Comparison of ENCODE assay signal across 8 cellular contexts in genomic region chr4:2243682-2244380, GRCh38. TPM values are rescaled to one million over a fixed set of nuclear protein-coding genes. Genes with fewer than 3 reads are reported as not detected.
DNase-seq lines count a peak whose midpoint lies in the region; ATAC-seq and TF ChIP-seq lines count a peak whose summit lies in the region.

No MANE protein-coding gene starts in this region.

- TF ChIP-seq CTCF in brain (conservative IDR thresholded peaks at IDR 0.05) (peak; percentile 27 to 34), left lung (IDR thresholded peaks at IDR 0.05) (no peak), upper lobe of right lung (IDR thresholded peaks at IDR 0.05) (peak; percentile 34)

- no peak overlapping the region for H3K4me3 ChIP-seq in left lung
- no peak overlapping the region for H3K4me3 ChIP-seq in upper lobe of right lung
- H3K4me3 ChIP-seq in effector memory CD4-positive, alpha-beta T cell (ENCODE audit: insufficient read depth, low read depth, low read length, poor library complexity, severe bottlenecking): no peak overlapping the region

- no peaks in the 10 kb centered on the region for H3K27me3 Mint-ChIP-seq in activated CD4-positive, alpha-beta T cell treated with anti-CD3 and anti-CD28 coated beads for 36 hours
- no peaks in the 10 kb centered on the region for H3K27me3 Mint-ChIP-seq in activated CD4-positive, alpha-beta T cell treated with anti-CD3 and anti-CD28 coated beads, Interleukin-2, amount 10 ng/mL, durations not matched to agents 7 days and 5 days
- H3K27me3 Mint-ChIP-seq in brain: peaks cover 15% of the 10 kb centered on the region

- H3K36me3 Mint-ChIP-seq in activated CD4-positive, alpha-beta T cell treated with anti-CD3 and anti-CD28 coated beads for 36 hours (ENCODE audit: low read depth): peaks cover 18% of the 10 kb centered on the region
- peaks cover 18% of the 10 kb centered on the region for H3K36me3 Mint-ChIP-seq in activated CD4-positive, alpha-beta T cell treated with anti-CD3 and anti-CD28 coated beads, Interleukin-2, amount 10 ng/mL, durations not matched to agents 7 days and 5 days (ENCODE audit: low read depth)
- H3K36me3 Mint-ChIP-seq in brain: peaks cover 10% of the 10 kb centered on the region

- H3K36me3 ChIP-seq in left lung (peaks cover 0 to 17% of the 10 kb centered on the region in 2 donors), upper lobe of right lung (peaks cover 11% of the 10 kb centered on the region)
- peaks cover 7% of the 10 kb centered on the region for H3K36me3 ChIP-seq in effector memory CD4-positive, alpha-beta T cell (ENCODE audit: control insufficient read depth, insufficient read depth, low read length)

- no peaks in the 10 kb centered on the region for H3K9me3 Mint-ChIP-seq in activated CD4-positive, alpha-beta T cell treated with anti-CD3 and anti-CD28 coated beads for 36 hours (ENCODE audit: low read depth)
- no peaks in the 10 kb centered on the region for H3K9me3 Mint-ChIP-seq in activated CD4-positive, alpha-beta T cell treated with anti-CD3 and anti-CD28 coated beads, Interleukin-2, amount 10 ng/mL, durations not matched to agents 7 days and 5 days
- H3K9me3 Mint-ChIP-seq in brain: no peaks in the 10 kb centered on the region

- H3K4me3 Mint-ChIP-seq in activated CD4-positive, alpha-beta T cell treated with anti-CD3 and anti-CD28 coated beads for 36 hours: no peak overlapping the region
- no peak overlapping the region for H3K4me3 Mint-ChIP-seq in activated CD4-positive, alpha-beta T cell treated with anti-CD3 and anti-CD28 coated beads, Interleukin-2, amount 10 ng/mL, durations not matched to agents 7 days and 5 days
- peak overlapping the region in 2 of 5 experiments; percentile 11 to 45 for H3K4me3 Mint-ChIP-seq in brain

- H3K4me1 Mint-ChIP-seq in activated CD4-positive, alpha-beta T cell treated with anti-CD3 and anti-CD28 coated beads for 36 hours: peaks cover 38% of the 10 kb centered on the region
- H3K4me1 Mint-ChIP-seq in activated CD4-positive, alpha-beta T cell treated with anti-CD3 and anti-CD28 coated beads, Interleukin-2, amount 10 ng/mL, durations not matched to agents 7 days and 5 days: peaks cover 41% of the 10 kb centered on the region
- peaks cover 42% of the 10 kb centered on the region for H3K4me1 Mint-ChIP-seq in brain

- H3K27me3 ChIP-seq in left lung (no peaks in the 10 kb centered on the region), upper lobe of right lung (no peaks in the 10 kb centered on the region)
- H3K27me3 ChIP-seq in effector memory CD4-positive, alpha-beta T cell (replicated peaks; ENCODE audit: control insufficient read depth, insufficient read depth, low read length, poor library complexity, severe bottlenecking): no peaks in the 10 kb centered on the region

- CTCF ChIA-PET in activated CD4-positive, alpha-beta T cell treated with anti-CD3 and anti-CD28 coated beads for 36 hours (lab: Charles Lee): interaction anchor here (1.0 kb wide), 2 partner anchors 169 to 175 kb away, joined by 3 read pairs; partner anchors contain the start of gene CFAP99
- CTCF ChIA-PET in activated CD4-positive, alpha-beta T cell treated with anti-CD3 and anti-CD28 coated beads, Interleukin-2, amount 10 ng/mL, durations not matched to agents 7 days and 5 days (lab: Charles Lee): interaction anchor here (1.1 to 1.5 kb wide), 3 partner anchors 14 to 225 kb away, joined by 3 to 4 read pairs (median 3); partner anchors contain the start of gene RNF4

- H3K4me1 ChIP-seq in left lung (peaks cover 27 to 53% of the 10 kb centered on the region in 2 donors), upper lobe of right lung (peaks cover 40% of the 10 kb centered on the region)
- H3K4me1 ChIP-seq in effector memory CD4-positive, alpha-beta T cell (ENCODE audit: control insufficient read depth, insufficient read depth, low read length, poor library complexity, severe bottlenecking): peaks cover 16% of the 10 kb centered on the region

- H3K27ac ChIP-seq in left lung (peak overlapping the region; percentile 40 to 70), upper lobe of right lung (peak overlapping the region; percentile 34)
- no peak overlapping the region for H3K27ac ChIP-seq in effector memory CD4-positive, alpha-beta T cell (ENCODE audit: insufficient read depth, low read length, poor library complexity, severe bottlenecking)

- ATAC-seq in activated CD4-positive, alpha-beta T cell treated with anti-CD3 and anti-CD28 coated beads for 36 hours: no peak
- ATAC-seq in left lung (peak; percentile 7), upper lobe of right lung (peak; percentile 42), GM21528 (IDR thresholded peaks at IDR 0.05; ENCODE audit: low FRiP score, unreplicated experiment) (no peak)

- peak; percentile 43 for DNase-seq in activated CD4-positive, alpha-beta T cell treated with anti-CD3 and anti-CD28 coated beads for 36 hours
- no peak for DNase-seq in activated CD4-positive, alpha-beta T cell treated with anti-CD3 and anti-CD28 coated beads, Interleukin-2, amount 10 ng/mL, durations not matched to agents 7 days and 5 days
- peak; percentile 14 for DNase-seq in NCI-H146 treated with DMSO at 0.1 percent for 48 hours (lab: John Stamatoyannopoulos, UW; ENCODE audit: unreplicated experiment)
- DNase-seq in left lung: peak; percentile 65 to 69
- peak; percentile 69 for DNase-seq in upper lobe of right lung
- DNase-seq in effector memory CD4-positive, alpha-beta T cell: no peak

- peak overlapping the region; percentile 40 for H3K27ac Mint-ChIP-seq in activated CD4-positive, alpha-beta T cell treated with anti-CD3 and anti-CD28 coated beads for 36 hours
- no peak overlapping the region for H3K27ac Mint-ChIP-seq in activated CD4-positive, alpha-beta T cell treated with anti-CD3 and anti-CD28 coated beads, Interleukin-2, amount 10 ng/mL, durations not matched to agents 7 days and 5 days
- peak overlapping the region in 4 of 5 experiments; percentile 29 to 76 (median 36) for H3K27ac Mint-ChIP-seq in brain

- POLR2A ChIA-PET in activated CD4-positive, alpha-beta T cell treated with anti-CD3 and anti-CD28 coated beads for 36 hours (lab: Charles Lee): interaction anchor here (0.6 to 0.7 kb wide), 2 partner anchors 18 to 619 kb away, joined by 3 read pairs; partner anchors contain the start of gene MXD4
- POLR2A ChIA-PET in activated CD4-positive, alpha-beta T cell treated with anti-CD3 and anti-CD28 coated beads, Interleukin-2, amount 10 ng/mL, durations not matched to agents 7 days and 5 days (lab: Charles Lee): no interaction called here

- intact Hi-C loops in activated CD4-positive, alpha-beta T cell treated with anti-CD3 and anti-CD28 coated beads for 36 hours (cut with DNase I, micrococcal nuclease): loop anchor here (2.0 to 5.0 kb wide), 9 partner anchors 39 to 1713 kb away; partner anchors contain the start of genes ADD1 (in 1 of the 2), FAM193A (in 1 of the 2), NSD2 (in 1 of the 2) and SLBP (in 1 of the 2)
- intact Hi-C loops in left lung (cut with DNase I): no loop called here
- intact Hi-C loops in upper lobe of right lung (cut with DNase I): no loop called here

- H3K9me3 ChIP-seq in left lung: no peaks in the 10 kb centered on the region
- no peaks in the 10 kb centered on the region for H3K9me3 ChIP-seq in upper lobe of right lung
- H3K9me3 ChIP-seq in effector memory CD4-positive, alpha-beta T cell (ENCODE audit: control insufficient read depth, low read length): no peaks in the 10 kb centered on the region

RNA-seq across cellular contexts. Expression of gene HAUS3, which starts 1.9 kb away (rescaled TPM):
- total RNA-seq in activated CD4-positive, alpha-beta T cell treated with anti-CD3 and anti-CD28 coated beads for 36 hours: 10 to 100 TPM; 14.6 to 18.6 TPM
- 10 to 100 TPM; 25.3 to 26.4 TPM for total RNA-seq in activated CD4-positive, alpha-beta T cell treated with anti-CD3 and anti-CD28 coated beads, Interleukin-2, amount 10 ng/mL, durations not matched to agents 7 days and 5 days
- 3.8 TPM for polyA plus RNA-seq in brain (ENCODE audit: insufficient read depth, low read depth, low replicate concordance)
- total RNA-seq in left lung (10 to 100 TPM in 1 of 2 donors, 1 to 10 TPM in 1; 9.7 to 13.3 TPM), upper lobe of right lung (13.0 TPM)

RNA-seq across cellular contexts. Expression of gene POLN, which starts 1.9 kb away (rescaled TPM):
- total RNA-seq in activated CD4-positive, alpha-beta T cell treated with anti-CD3 and anti-CD28 coated beads for 36 hours: 1 to 10 TPM; 2.3 to 3.2 TPM
- 1 to 10 TPM; 3.3 to 3.8 TPM for total RNA-seq in activated CD4-positive, alpha-beta T cell treated with anti-CD3 and anti-CD28 coated beads, Interleukin-2, amount 10 ng/mL, durations not matched to agents 7 days and 5 days
- 1.1 TPM for polyA plus RNA-seq in brain (ENCODE audit: insufficient read depth, low read depth, low replicate concordance)
- total RNA-seq in left lung (1 to 10 TPM; 3.3 to 3.6 TPM), upper lobe of right lung (2.7 TPM)

RNA-seq across cellular contexts. Expression of gene MXD4, which starts 18.1 kb away (rescaled TPM):
- total RNA-seq in activated CD4-positive, alpha-beta T cell treated with anti-CD3 and anti-CD28 coated beads for 36 hours: 1 to 10 TPM; 1.6 to 2.3 TPM
- total RNA-seq in activated CD4-positive, alpha-beta T cell treated with anti-CD3 and anti-CD28 coated beads, Interleukin-2, amount 10 ng/mL, durations not matched to agents 7 days and 5 days: 10 to 100 TPM; 22.8 to 24.6 TPM
- 58.0 TPM for polyA plus RNA-seq in brain (ENCODE audit: insufficient read depth, low read depth, low replicate concordance)
- total RNA-seq in left lung (10 to 100 TPM; 52.4 to 84.6 TPM), upper lobe of right lung (72.7 TPM)

Comparison
In these comparisons a context has a peak if more than half of its experiments do, and no peak if none do; other contexts are left out.
1. DNase-seq: peak in activated CD4-positive, alpha-beta T cell treated with anti-CD3 and anti-CD28 coated beads for 36 hours (single experiment), NCI-H146 treated with DMSO at 0.1 percent for 48 hours (single experiment), left lung (2 of 2) and upper lobe of right lung (single experiment); none in activated CD4-positive, alpha-beta T cell treated with anti-CD3 and anti-CD28 coated beads, Interleukin-2, amount 10 ng/mL, durations not matched to agents 7 days and 5 days (single experiment) and effector memory CD4-positive, alpha-beta T cell (0 of 3).
2. RNA of gene MXD4, which starts 18.1 kb away (total RNA-seq): 52.4 to 84.6 TPM in left lung, 72.7 TPM in upper lobe of right lung (single experiment) and 22.8 to 24.6 TPM in activated CD4-positive, alpha-beta T cell treated with anti-CD3 and anti-CD28 coated beads, Interleukin-2, amount 10 ng/mL, durations not matched to agents 7 days and 5 days; 1.6 to 2.3 TPM in activated CD4-positive, alpha-beta T cell treated with anti-CD3 and anti-CD28 coated beads for 36 hours; every median in the first group is over 4 times any median in the second.
3. ATAC-seq: peak in left lung (single experiment) and upper lobe of right lung (single experiment); none in activated CD4-positive, alpha-beta T cell treated with anti-CD3 and anti-CD28 coated beads for 36 hours (single experiment) and GM21528 (single experiment).
4. CTCF ChIP-seq: peak in brain (2 of 2) and upper lobe of right lung (single experiment); none in left lung (0 of 2).
5. intact Hi-C loops: an anchor here in activated CD4-positive, alpha-beta T cell treated with anti-CD3 and anti-CD28 coated beads for 36 hours (2.0 to 5.0 kb wide); none called in left lung and upper lobe of right lung.